Comparison of ENCODE assay signal across 24 cellular contexts in the genomic region with DNA sequence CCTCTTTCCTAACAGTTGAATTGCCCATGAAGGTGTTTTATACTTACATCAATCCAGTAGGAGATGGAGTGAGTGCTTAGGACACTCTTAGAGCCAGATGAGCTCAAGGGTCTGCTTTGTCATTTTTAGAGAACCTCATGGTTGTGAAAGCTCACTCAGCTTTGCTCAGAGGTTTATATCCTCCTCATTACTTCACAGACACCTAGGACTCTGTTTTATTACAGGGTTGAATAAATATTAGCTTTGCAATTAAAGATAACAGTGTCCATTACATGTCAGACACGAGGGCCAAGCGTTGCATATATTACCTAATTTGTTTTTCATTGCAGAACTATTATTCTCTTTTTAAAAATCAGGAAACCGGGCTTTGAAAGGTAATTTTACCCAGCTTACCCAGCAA. TPM values are rescaled to one million over a fixed set of nuclear protein-coding genes. Genes with fewer than 3 reads are reported as not detected.
DNase-seq lines count a peak whose midpoint lies in the region; ATAC-seq, FAIRE-seq and TF ChIP-seq lines count a peak whose summit lies in the region.
"Had no signal": no experiment of that assay in that cellular context is flagged by ENCODE, and none has a peak within 500 bp of the region (broad histone marks: within the 10 kb centered on the region; RNA-seq: fewer than 3 reads in every experiment).

No MANE protein-coding gene starts in this region.

- H3K36me3 ChIP-seq in body of pancreas (replicated peaks in 1 of 2; ENCODE audit: insufficient read depth in 1 of 2, low read depth in 2 of 2): peaks cover 8 to 12% of the 10 kb centered on the region in 2 donors
- H3K36me3 ChIP-seq in small intestine (ENCODE audit: control insufficient read depth in 2 of 2, insufficient read depth in 2 of 2, low read length in 2 of 2): peaks cover 14 to 15% of the 10 kb centered on the region in 2 donors

- ATAC-seq in body of pancreas (peak; percentile 75), HG03571 (IDR thresholded peaks at IDR 0.05; ENCODE audit: unreplicated experiment) (no peak), GM19397 (IDR thresholded peaks at IDR 0.05; ENCODE audit: unreplicated experiment) (no peak), GM21737 (IDR thresholded peaks at IDR 0.05; ENCODE audit: unreplicated experiment) (no peak)
- ATAC-seq: left cardiac atrium; stimulated activated effector memory CD8-positive, alpha-beta T cell treated with anti-CD3 and anti-CD28 coated beads, Interleukin-12 subunit alpha, Interleukin-12 subunit beta, amount 100 ng/mL, for 72 hours had no signal

- H3K27ac ChIP-seq in body of pancreas: peak overlapping the region; percentile 77 to 87 (median 82)
- no peak overlapping the region for H3K27ac ChIP-seq in small intestine (ENCODE audit: low read depth in 1 of 2, low read length in 1 of 2)
- H3K27ac ChIP-seq: breast epithelium, skin epidermis, testis had no signal

- intact Hi-C loops in body of pancreas (cut with DNase I): no loop called here

- 21 to 32% methylated on average over 3 of the region's 3 CpGs for WGBS in body of pancreas, 2 donors
- WGBS in small intestine, 3 donors: 16 to 69% (median 32%) methylated on average over 3 of the region's 3 CpGs

- H3K27me3 ChIP-seq in body of pancreas (no peaks in the 10 kb centered on the region), small intestine (ENCODE audit: control insufficient read depth in 2 of 2, insufficient read depth in 2 of 2, low read length in 2 of 2) (no peaks in the 10 kb centered on the region)
- H3K27me3 ChIP-seq: breast epithelium, testis had no signal

- H3K4me1 ChIP-seq in body of pancreas (peaks cover 50% of the 10 kb centered on the region), small intestine (ENCODE audit: control insufficient read depth in 2 of 2, insufficient read depth in 1 of 2, low read depth in 1 of 2, low read length in 1 of 2) (no peaks in the 10 kb centered on the region)
- H3K4me1 ChIP-seq: breast epithelium, testis had no signal

- H3K9me3 ChIP-seq in body of pancreas (no peaks in the 10 kb centered on the region), small intestine (ENCODE audit: control insufficient read depth, low read depth) (no peaks in the 10 kb centered on the region)
- H3K9me3 ChIP-seq: breast epithelium, SK-N-SH, testis had no signal

- TF ChIP-seq POLR2A in body of pancreas (IDR thresholded peaks at IDR 0.05): no peak

- TF ChIP-seq CTCF in body of pancreas (IDR thresholded peaks at IDR 0.05): no peak

- H3K4me3 ChIP-seq in body of pancreas (no peak overlapping the region), small intestine (ENCODE audit: low read depth in 1 of 2, low read length in 2 of 2) (no peak overlapping the region)
- H3K4me3 ChIP-seq: breast epithelium, skin epidermis, testis had no signal

- DNase-seq in NCI-H146 (lab: John Stamatoyannopoulos, UW): peak; percentile 97
- peak; percentile 76 for DNase-seq in NCI-H2196 treated with DMSO at 0.1 percent for 48 hours (lab: John Stamatoyannopoulos, UW; ENCODE audit: unreplicated experiment)
- DNase-seq in body of pancreas: peak in 3 of 4 donors; percentile 20 to 36 (median 35)
- DNase-seq in small intestine: peak; percentile 50
- DNase-seq: activated CD4-positive, alpha-beta T cell treated with anti-CD3 and anti-CD28 coated beads, Interleukin-2, amount 50 U/mL, for 4 hours; activated gamma-delta T cell treated with Interleukin-2 at 50 U/mL for 16 hours; CD4-positive, alpha-beta T cell; DMS 273 treated with DMSO at 0.1 percent for 48 hours; HFFc6; left cardiac atrium; mesenchymal stem cell; naive B cell; NCI-H1436 treated with DMSO at 0.1 percent for 48 hours; nucleus accumbens; SK-N-SH; stimulated activated CD4-positive, alpha-beta T cell treated with anti-CD3 and anti-CD28 coated beads, Interleukin-2, amount 100 ng/mL, for 24 hours; testis had no signal

- no peak for FAIRE-seq in small intestine (lab: Jason Lieb, UNC)

RNA-seq across cellular contexts. Expression of gene MAP6D1, which starts 16.2 kb away (rescaled TPM):
- total RNA-seq in body of pancreas: 1 to 10 TPM in 1 of 2 donors, under 1 TPM in 1; 0.99 to 7.0 TPM
- under 1 TPM in 1 of 3 donors, not detected in 2; 0.60 TPM for polyA plus RNA-seq in small intestine
- polyA plus RNA-seq: IgD-negative memory B cell had no signal

Comparison
In these comparisons a context has a peak if more than half of its experiments do, and no peak if none do; other contexts are left out.
1. DNase-seq: peak in every context shown above with its lines; median percentile 97 in NCI-H146; 76 in NCI-H2196 treated with DMSO at 0.1 percent for 48 hours; 50 in small intestine; 35 in body of pancreas.
2. H3K27ac ChIP-seq: peak in body of pancreas (4 of 4); none in small intestine (0 of 2).